ENCODE assay signal across 2 cellular contexts in genomic region chr18:904135-905090, GRCh38.
TF ChIP-seq lines count a peak whose summit lies in the region.

Gene ADCYAP1, plus strand, starts transcription at chr18:904871. Its CDS starts 516 bp downstream, at chr18:905387.

TF ChIP-seq in GM23338, 12 proteins besides CTCF, POLR2A, EP300 and RAD21 (continued from another document):
- TF ChIP-seq ZNF462 (CRISPR knock-in tag; IDR thresholded peaks at IDR 0.05) (no peak), EZH2phosphoT487 (IDR thresholded peaks at IDR 0.05; ENCODE audit: unreplicated experiment) (no peak), REST (IDR thresholded peaks at IDR 0.05; ENCODE audit: unreplicated experiment) (peak; percentile 24)

TF ChIP-seq in SK-N-SH, 30 proteins besides CTCF, POLR2A, EP300 and RAD21 (continued from another document):
- no peak for TF ChIP-seq NFIC (IDR thresholded peaks at IDR 0.05; ENCODE audit: borderline replicate concordance)
